Comparison of ENCODE assay signal across 10 cellular contexts in the genomic region with DNA sequence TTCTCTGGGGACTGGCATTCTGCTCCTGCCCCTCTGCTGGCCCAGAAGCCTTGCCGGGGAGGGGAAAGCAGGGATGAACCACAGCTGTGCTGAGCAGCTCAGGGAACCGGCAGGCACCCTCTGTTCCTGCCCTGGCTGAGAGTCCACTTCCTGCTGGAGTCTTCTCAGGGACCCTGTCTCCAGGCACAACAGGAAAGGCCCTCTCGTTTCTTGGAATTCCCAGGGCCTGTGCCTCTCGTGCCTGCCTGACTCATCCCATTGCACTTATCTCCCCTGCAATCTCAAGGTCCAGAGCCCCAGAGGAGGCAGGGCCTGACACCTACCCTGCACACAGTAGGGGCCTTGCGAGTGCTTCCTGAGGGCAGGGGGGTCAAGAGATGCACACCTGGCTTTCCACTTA. TPM values are rescaled to one million over a fixed set of nuclear protein-coding genes. Genes with fewer than 3 reads are reported as not detected.
DNase-seq lines count a peak whose midpoint lies in the region; ATAC-seq and TF ChIP-seq lines count a peak whose summit lies in the region.
"Had no signal": no experiment of that assay in that cellular context is flagged by ENCODE, and none has a peak within 500 bp of the region (broad histone marks: within the 10 kb centered on the region; RNA-seq: fewer than 3 reads in every experiment).

No MANE protein-coding gene starts in this region.

- H3F3A ChIP-seq in smooth muscle cell (ENCODE audit: low read depth): no peaks in the 10 kb centered on the region

- H3K4me3 ChIP-seq in smooth muscle cell: no peak overlapping the region
- H3K4me3 ChIP-seq: esophagus squamous epithelium had no signal

- DNase-seq in DMS53 (lab: John Stamatoyannopoulos, UW): peak; percentile 29
- DNase-seq in DMS53 treated with DMSO at 0.1 percent for 48 hours (lab: John Stamatoyannopoulos, UW; ENCODE audit: unreplicated experiment): no peak
- peak in 1 of 2 donors; percentile 47 for DNase-seq in foreskin keratinocyte
- no peak for DNase-seq in smooth muscle cell (lab: John Stamatoyannopoulos, UW; ENCODE audit: unreplicated experiment)
- no peak for DNase-seq in NCI-H774 (lab: John Stamatoyannopoulos, UW)
- DNase-seq in activated CD4-positive, alpha-beta T cell treated with anti-CD3 and anti-CD28 coated beads, Interleukin-2, amount 50 U/mL, for 48 hours: no peak
- DNase-seq: esophagus squamous epithelium had no signal

- H3K9ac ChIP-seq in smooth muscle cell (ENCODE audit: low read depth): no peak overlapping the region

- ATAC-seq in SK-N-SH treated with all-trans-retinoic acid at 6 μM for 48 hours (peak; percentile 53), foreskin keratinocyte (peak; percentile 45), GM18873 (IDR thresholded peaks at IDR 0.05; ENCODE audit: low FRiP score, unreplicated experiment) (no peak)
- ATAC-seq: left lobe of liver had no signal

- H3K4me1 ChIP-seq in foreskin keratinocyte: peaks cover 7% of the 10 kb centered on the region
- peaks cover 33% of the 10 kb centered on the region for H3K4me1 ChIP-seq in smooth muscle cell (ENCODE audit: low read depth)

- H4K20me1 ChIP-seq in smooth muscle cell (ENCODE audit: low read depth): no peaks in the 10 kb centered on the region

- peaks cover 11% of the 10 kb centered on the region for H3K27me3 ChIP-seq in foreskin keratinocyte
- H3K27me3 ChIP-seq in smooth muscle cell (ENCODE audit: low read depth): no peaks in the 10 kb centered on the region

- H3K4me2 ChIP-seq in smooth muscle cell: peak overlapping the region; percentile 52

- H3K27ac ChIP-seq in foreskin keratinocyte (no peak overlapping the region), smooth muscle cell (ENCODE audit: low read depth) (no peak overlapping the region)
- H3K27ac ChIP-seq: esophagus squamous epithelium had no signal

- H2AFZ ChIP-seq in smooth muscle cell (ENCODE audit: low read depth): no peak overlapping the region

- TF ChIP-seq CTCF in foreskin keratinocyte (conservative IDR thresholded peaks at IDR 0.05): no peak
- TF ChIP-seq CTCF in smooth muscle cell (IDR thresholded peaks at IDR 0.05; ENCODE audit: borderline replicate concordance, insufficient read depth, poor library complexity, severe bottlenecking): no peak

- H3K79me2 ChIP-seq in smooth muscle cell (ENCODE audit: low read depth): no peaks in the 10 kb centered on the region

- WGBS in smooth muscle cell (ENCODE audit: low lambda C conversion rate): 18% methylated on average over 5 of the region's 5 CpGs

- H3K36me3 ChIP-seq in smooth muscle cell (ENCODE audit: low read depth): no peaks in the 10 kb centered on the region
- H3K36me3 ChIP-seq: esophagus squamous epithelium had no signal

- no peaks in the 10 kb centered on the region for H3K9me3 ChIP-seq in smooth muscle cell (replicated peaks; ENCODE audit: low read depth)
- H3K9me3 ChIP-seq: esophagus squamous epithelium had no signal

TF ChIP-seq in SK-N-SH treated with all-trans-retinoic acid at 6 μM for 48 hours, 23 proteins besides CTCF, POLR2A, EP300 and RAD21:
- TF ChIP-seq ISL1 (CRISPR knock-in tag; IDR thresholded peaks at IDR 0.05) (no peak), PATZ1 (CRISPR knock-in tag; IDR thresholded peaks at IDR 0.05; ENCODE audit: borderline replicate concordance) (no peak), ZNF70 (CRISPR knock-in tag; IDR thresholded peaks at IDR 0.05) (no peak), ZC3H10 (CRISPR knock-in tag; IDR thresholded peaks at IDR 0.05) (no peak), POU6F1 (CRISPR knock-in tag; IDR thresholded peaks at IDR 0.05; ENCODE audit: borderline replicate concordance, low read depth) (no peak), BACH2 (CRISPR knock-in tag; IDR thresholded peaks at IDR 0.05; ENCODE audit: borderline replicate concordance) (no peak), PPARA (CRISPR knock-in tag; IDR thresholded peaks at IDR 0.05; ENCODE audit: borderline replicate concordance) (no peak)

RNA-seq across cellular contexts. Expression of gene EDN2, which starts 1.1 kb away (rescaled TPM):
- total RNA-seq in foreskin keratinocyte (0.11 and 0.27 TPM in 2 replicates), smooth muscle cell (not detected in 2 replicates)
- polyA plus RNA-seq in foreskin keratinocyte (0.10 and 0.32 TPM in 2 replicates), smooth muscle cell (not detected in 2 replicates)
- total RNA-seq: left lobe of liver had no signal
